11 cellular contexts compared by ENCODE assay signal in the genomic region with DNA sequence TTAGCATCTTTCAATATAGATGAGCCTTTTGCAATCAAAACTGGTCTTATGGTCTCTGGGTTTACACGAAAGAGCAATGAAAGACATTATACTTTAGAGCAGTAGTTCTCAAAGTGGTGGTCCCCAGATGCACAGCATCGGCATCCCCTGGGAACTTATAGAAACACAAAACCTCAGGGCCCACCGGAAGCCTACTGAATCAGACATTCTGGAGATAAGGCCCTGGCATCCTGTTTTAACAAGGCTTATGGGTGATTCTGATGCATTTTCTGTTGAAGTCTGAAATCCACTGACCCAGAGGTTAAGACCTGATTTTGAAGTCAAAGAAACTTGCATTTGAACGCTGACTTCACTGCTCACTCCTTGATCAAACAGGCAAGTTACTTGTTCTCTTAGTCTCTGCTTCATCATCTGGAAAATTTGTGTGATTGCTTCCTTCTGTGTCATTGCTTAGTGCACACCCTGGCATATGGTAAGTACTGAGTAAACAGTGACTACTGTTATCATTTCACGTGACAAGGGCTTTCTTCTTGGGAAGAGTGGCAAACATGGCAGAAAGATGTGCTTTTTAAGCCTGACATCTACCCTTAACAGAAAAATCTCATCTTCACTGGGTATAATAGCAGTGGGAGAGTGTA. TPM values are rescaled to one million over a fixed set of nuclear protein-coding genes. Genes with fewer than 3 reads are reported as not detected.
A peak's percentile ranks its signal among the peaks of the same experiment; 100 is the strongest.
DNase-seq lines count a peak whose midpoint lies in the region; ATAC-seq and TF ChIP-seq lines count a peak whose summit lies in the region.
"Had no signal": no experiment of that assay in that cellular context is flagged by ENCODE, and none has a peak within 500 bp of the region (broad histone marks: within the 10 kb centered on the region; RNA-seq: fewer than 3 reads in every experiment).

No MANE protein-coding gene starts in this region.

- no peak for ATAC-seq in stimulated activated naive CD8-positive, alpha-beta T cell treated with anti-CD3 and anti-CD28 coated beads, Interleukin-15, amount 100 ng/mL, for 72 hours
- ATAC-seq in natural killer cell = no peak

- no peak overlapping the region for H3K4me3 Mint-ChIP-seq in activated CD4-positive, alpha-beta T cell treated with anti-CD3 and anti-CD28 coated beads, Interleukin-2, amount 10 ng/mL, durations not matched to agents 24 days and 14 days
- H3K4me3 Mint-ChIP-seq in stimulated activated naive CD8-positive, alpha-beta T cell treated with anti-CD3 and anti-CD28 coated beads, Interleukin-15, amount 100 ng/mL, for 72 hours = no peak overlapping the region
- no peak overlapping the region for H3K4me3 Mint-ChIP-seq in natural killer cell
- H3K4me3 Mint-ChIP-seq: activated CD4-positive, alpha-beta memory T cell treated with anti-CD3 and anti-CD28 coated beads for 36 hours had no signal

- peaks cover 1% of the 10 kb centered on the region for H3K27me3 Mint-ChIP-seq in activated CD4-positive, alpha-beta T cell treated with anti-CD3 and anti-CD28 coated beads, Interleukin-2, amount 10 ng/mL, durations not matched to agents 24 days and 14 days
- H3K27me3 Mint-ChIP-seq in stimulated activated naive CD8-positive, alpha-beta T cell treated with anti-CD3 and anti-CD28 coated beads, Interleukin-15, amount 100 ng/mL, for 72 hours = no peaks in the 10 kb centered on the region
- peaks cover 0 to 5% of the 10 kb centered on the region in 2 donors for H3K27me3 Mint-ChIP-seq in natural killer cell (ENCODE audit: low read depth in 2 of 2)
- H3K27me3 Mint-ChIP-seq: activated CD4-positive, alpha-beta memory T cell treated with anti-CD3 and anti-CD28 coated beads for 36 hours had no signal

- TF ChIP-seq CTCF in epithelial cell of proximal tubule (conservative IDR thresholded peaks at IDR 0.05; ENCODE audit: low read depth, low read length) = no peak
- TF ChIP-seq CTCF in GM20000 (IDR thresholded peaks at IDR 0.05; ENCODE audit: extremely low read depth, missing control alignments) = no peak
- no peak for TF ChIP-seq CTCF in natural killer cell (IDR thresholded peaks at IDR 0.05)

- H3K4me1 Mint-ChIP-seq in activated CD4-positive, alpha-beta T cell treated with anti-CD3 and anti-CD28 coated beads, Interleukin-2, amount 10 ng/mL, durations not matched to agents 24 days and 14 days = peaks cover 9% of the 10 kb centered on the region
- peaks cover 7% of the 10 kb centered on the region for H3K4me1 Mint-ChIP-seq in stimulated activated naive CD8-positive, alpha-beta T cell treated with anti-CD3 and anti-CD28 coated beads, Interleukin-15, amount 100 ng/mL, for 72 hours
- H3K4me1 Mint-ChIP-seq in natural killer cell = no peaks in the 10 kb centered on the region

- no peak overlapping the region for H3K4me3 ChIP-seq in epithelial cell of proximal tubule (ENCODE audit: low read depth, low read length)
- H3K4me3 ChIP-seq: tibial artery had no signal

- DNase-seq in activated CD4-positive, alpha-beta T cell treated with anti-CD3 and anti-CD28 coated beads, Interleukin-2, amount 10 ng/mL, durations not matched to agents 24 days and 14 days = no peak
- no peak for DNase-seq in activated CD4-positive, alpha-beta T cell treated with anti-CD3 and anti-CD28 coated beads, Interleukin-2, amount 50 U/mL, for 1 hour
- DNase-seq in NCI-H774 (lab: John Stamatoyannopoulos, UW) (peak; percentile 11), epithelial cell of proximal tubule (ENCODE audit: low read depth) (peak; percentile 72), C1 segment of cervical spinal cord (lab: John Stamatoyannopoulos, UW) (no peak), GM20000 (ENCODE audit: low spot score) (no peak), natural killer cell (no peak)
- DNase-seq in stimulated activated naive CD8-positive, alpha-beta T cell treated with anti-CD3 and anti-CD28 coated beads, Interleukin-15, amount 100 ng/mL, for 72 hours = no peak
- DNase-seq: activated CD4-positive, alpha-beta memory T cell treated with anti-CD3 and anti-CD28 coated beads for 36 hours; aorta; tibial artery had no signal

- intact Hi-C loops in activated CD4-positive, alpha-beta T cell treated with anti-CD3 and anti-CD28 coated beads, Interleukin-2, amount 10 ng/mL, durations not matched to agents 24 days and 14 days (cut with micrococcal nuclease) = no loop called here
- intact Hi-C loops in natural killer cell (cut with micrococcal nuclease) = no loop called here

- peak overlapping the region; percentile 6 for H3K27ac Mint-ChIP-seq in activated CD4-positive, alpha-beta T cell treated with anti-CD3 and anti-CD28 coated beads, Interleukin-2, amount 10 ng/mL, durations not matched to agents 24 days and 14 days
- H3K27ac Mint-ChIP-seq in stimulated activated naive CD8-positive, alpha-beta T cell treated with anti-CD3 and anti-CD28 coated beads, Interleukin-15, amount 100 ng/mL, for 72 hours = peak overlapping the region; percentile 13 to 19
- no peak overlapping the region for H3K27ac Mint-ChIP-seq in natural killer cell
- H3K27ac Mint-ChIP-seq: activated CD4-positive, alpha-beta memory T cell treated with anti-CD3 and anti-CD28 coated beads for 36 hours had no signal

- peaks cover 2% of the 10 kb centered on the region for H3K36me3 Mint-ChIP-seq in activated CD4-positive, alpha-beta T cell treated with anti-CD3 and anti-CD28 coated beads, Interleukin-2, amount 10 ng/mL, durations not matched to agents 24 days and 14 days (ENCODE audit: low read depth)
- H3K36me3 Mint-ChIP-seq in natural killer cell = no peaks in the 10 kb centered on the region
- H3K36me3 Mint-ChIP-seq: activated CD4-positive, alpha-beta memory T cell treated with anti-CD3 and anti-CD28 coated beads for 36 hours had no signal

- peaks cover 4% of the 10 kb centered on the region for H3K9me3 Mint-ChIP-seq in activated CD4-positive, alpha-beta T cell treated with anti-CD3 and anti-CD28 coated beads, Interleukin-2, amount 10 ng/mL, durations not matched to agents 24 days and 14 days
- H3K9me3 Mint-ChIP-seq in stimulated activated naive CD8-positive, alpha-beta T cell treated with anti-CD3 and anti-CD28 coated beads, Interleukin-15, amount 100 ng/mL, for 72 hours = no peaks in the 10 kb centered on the region
- no peaks in the 10 kb centered on the region for H3K9me3 Mint-ChIP-seq in natural killer cell
- H3K9me3 Mint-ChIP-seq: activated CD4-positive, alpha-beta memory T cell treated with anti-CD3 and anti-CD28 coated beads for 36 hours had no signal

RNA-seq across cellular contexts. Expression of a gene that starts 14.5 kb away (rescaled TPM):
- not detected in 2 replicates for total RNA-seq in activated CD4-positive, alpha-beta T cell treated with anti-CD3 and anti-CD28 coated beads, Interleukin-2, amount 10 ng/mL, durations not matched to agents 24 days and 14 days
- not detected in 2 replicates for total RNA-seq in epithelial cell of proximal tubule
- total RNA-seq in natural killer cell = not detected
- total RNA-seq: aorta had no signal

Comparison
In these comparisons a context has a peak if more than half of its experiments do, and no peak if none do; other contexts are left out.
1. DNase-seq: peak in NCI-H774 (single experiment) and epithelial cell of proximal tubule (single experiment); none in activated CD4-positive, alpha-beta T cell treated with anti-CD3 and anti-CD28 coated beads, Interleukin-2, amount 10 ng/mL, durations not matched to agents 24 days and 14 days (single experiment), activated CD4-positive, alpha-beta T cell treated with anti-CD3 and anti-CD28 coated beads, Interleukin-2, amount 50 U/mL, for 1 hour (single experiment), stimulated activated naive CD8-positive, alpha-beta T cell treated with anti-CD3 and anti-CD28 coated beads, Interleukin-15, amount 100 ng/mL, for 72 hours (0 of 2), C1 segment of cervical spinal cord (0 of 14), GM20000 (single experiment) and natural killer cell (single experiment).
2. H3K27ac Mint-ChIP-seq: peak in activated CD4-positive, alpha-beta T cell treated with anti-CD3 and anti-CD28 coated beads, Interleukin-2, amount 10 ng/mL, durations not matched to agents 24 days and 14 days (single experiment) and stimulated activated naive CD8-positive, alpha-beta T cell treated with anti-CD3 and anti-CD28 coated beads, Interleukin-15, amount 100 ng/mL, for 72 hours (2 of 2); none in natural killer cell (0 of 2).